In the genomic region with DNA sequence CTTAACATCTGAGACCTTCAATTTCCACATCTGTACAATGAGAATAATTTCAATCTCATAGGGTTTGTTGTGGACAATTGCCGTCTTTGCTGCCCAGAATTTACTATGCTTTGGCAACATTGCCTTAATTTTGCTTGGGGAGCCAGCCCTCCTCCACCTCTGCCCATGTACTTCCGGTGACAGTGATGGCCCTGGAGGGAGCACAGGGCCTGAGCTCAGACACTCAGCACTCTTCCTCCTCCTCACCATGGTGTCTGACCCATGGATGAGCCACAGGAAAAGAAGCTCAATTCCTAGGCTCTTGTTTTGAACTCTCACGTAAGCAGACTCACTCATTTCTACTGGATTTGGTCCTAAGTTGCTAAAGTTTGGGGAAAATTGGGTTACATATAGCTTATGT, we compare ENCODE assay signal across 12 cellular contexts. TPM values are rescaled to one million over a fixed set of nuclear protein-coding genes. Genes with fewer than 3 reads are reported as not detected.
A peak's percentile ranks its signal among the peaks of the same experiment; 100 is the strongest.
DNase-seq lines count a peak whose midpoint lies in the region; ATAC-seq and TF ChIP-seq lines count a peak whose summit lies in the region.
"Had no signal": no experiment of that assay in that cellular context is flagged by ENCODE, and none has a peak within 500 bp of the region (broad histone marks: within the 10 kb centered on the region; RNA-seq: fewer than 3 reads in every experiment).

No MANE protein-coding gene starts in this region.

- no peak overlapping the region for H3K4me2 ChIP-seq in mesendoderm (ENCODE audit: low read length)
- H3K4me2 ChIP-seq: BLaER1 treated with 17β-estradiol and CSF1 and Interleukin-3, amounts not matched to agents 10 nM and 100 nM had no signal

- H3K4me3 ChIP-seq in GM12865 (ENCODE audit: low read depth, low read length) (peak overlapping the region; percentile 50), mesendoderm (ENCODE audit: low read length) (no peak overlapping the region)
- H3K4me3 ChIP-seq: BLaER1 treated with 17β-estradiol and CSF1 and Interleukin-3, amounts not matched to agents 10 nM and 100 nM had no signal

- 0 out of 2 replicates have a peak overlapping the region, but pooled peaks have one; percentile 3 for H3K27ac ChIP-seq in 22Rv1
- no peak overlapping the region for H3K27ac ChIP-seq in mesendoderm (ENCODE audit: low read depth, low read length)
- H3K27ac ChIP-seq: BLaER1 treated with 17β-estradiol and CSF1 and Interleukin-3, amounts not matched to agents 10 nM and 100 nM had no signal

- no peaks in the 10 kb centered on the region for H3K79me2 ChIP-seq in mesendoderm (ENCODE audit: control insufficient read depth, insufficient read depth, low read length)

- no peaks in the 10 kb centered on the region for H3K36me3 Mint-ChIP-seq in activated naive CD8-positive, alpha-beta T cell treated with anti-CD3 and anti-CD28 coated beads for 36 hours
- no peaks in the 10 kb centered on the region for H3K36me3 Mint-ChIP-seq in activated T-cell treated with anti-CD3 and anti-CD28 coated beads, Interleukin-2, amount 50 U/mL, for 24 hours (ENCODE audit: low read depth)
- H3K36me3 Mint-ChIP-seq: CD4-positive, CD25-positive, alpha-beta regulatory T cell; CD8-positive, alpha-beta memory T cell had no signal

- DNase-seq in GM12865 (ENCODE audit: low read depth) (peak; percentile 51), mesendoderm (no peak), NCI-H526 (lab: John Stamatoyannopoulos, UW) (no peak)
- DNase-seq in activated naive CD8-positive, alpha-beta T cell treated with anti-CD3 and anti-CD28 coated beads for 36 hours, result no peak
- DNase-seq in activated T-cell treated with anti-CD3 and anti-CD28 coated beads, Interleukin-2, amount 50 U/mL, for 24 hours, result no peak
- DNase-seq: CD4-positive, CD25-positive, alpha-beta regulatory T cell; CD8-positive, alpha-beta memory T cell; H9 had no signal

- WGBS in mesendoderm (ENCODE audit: extremely low coverage, insufficient coverage, low lambda C conversion rate), result no CpG with 5 or more reads among the region's 3 CpGs

- H3K27me3 Mint-ChIP-seq in activated naive CD8-positive, alpha-beta T cell treated with anti-CD3 and anti-CD28 coated beads for 36 hours, result peaks cover 9% of the 10 kb centered on the region
- H3K27me3 Mint-ChIP-seq in activated T-cell treated with anti-CD3 and anti-CD28 coated beads, Interleukin-2, amount 50 U/mL, for 24 hours, result peaks cover 3% of the 10 kb centered on the region
- H3K27me3 Mint-ChIP-seq: CD4-positive, CD25-positive, alpha-beta regulatory T cell had no signal

- H2BK5ac ChIP-seq in mesendoderm (ENCODE audit: low read length), result no peak overlapping the region

- no peaks in the 10 kb centered on the region for H3K27me3 ChIP-seq in mesendoderm (ENCODE audit: insufficient read depth, low read length, poor library complexity)
- H3K27me3 ChIP-seq: BLaER1 treated with 17β-estradiol and CSF1 and Interleukin-3, amounts not matched to agents 10 nM and 100 nM had no signal

- H3K4me1 ChIP-seq in mesendoderm (ENCODE audit: control insufficient read depth, low read depth, low read length), result no peaks in the 10 kb centered on the region

- no peak overlapping the region for H2BK120ac ChIP-seq in mesendoderm (ENCODE audit: low read depth, low read length)

- no peak overlapping the region for H3K4ac ChIP-seq in mesendoderm (ENCODE audit: low read depth, low read length)

- no peak overlapping the region for H3K18ac ChIP-seq in mesendoderm (ENCODE audit: low read length)

- no peak for TF ChIP-seq CTCF in 22Rv1 (IDR thresholded peaks at IDR 0.05)
- no peak for TF ChIP-seq CTCF in GM12865 (IDR thresholded peaks at IDR 0.05; ENCODE audit: insufficient read depth, low read depth, low read length, missing control alignments)

- H3K4me3 Mint-ChIP-seq in activated naive CD8-positive, alpha-beta T cell treated with anti-CD3 and anti-CD28 coated beads for 36 hours, result no peak overlapping the region
- no peak overlapping the region for H3K4me3 Mint-ChIP-seq in activated T-cell treated with anti-CD3 and anti-CD28 coated beads, Interleukin-2, amount 50 U/mL, for 24 hours
- H3K4me3 Mint-ChIP-seq: B cell; CD4-positive, CD25-positive, alpha-beta regulatory T cell; CD8-positive, alpha-beta memory T cell; H9 had no signal

- no peak overlapping the region for H3K23ac ChIP-seq in mesendoderm (ENCODE audit: low read length)

- H3K4me1 Mint-ChIP-seq in activated naive CD8-positive, alpha-beta T cell treated with anti-CD3 and anti-CD28 coated beads for 36 hours, result peaks cover 31% of the 10 kb centered on the region
- peaks cover 27% of the 10 kb centered on the region for H3K4me1 Mint-ChIP-seq in activated T-cell treated with anti-CD3 and anti-CD28 coated beads, Interleukin-2, amount 50 U/mL, for 24 hours (ENCODE audit: low read depth)
- H3K4me1 Mint-ChIP-seq: B cell; CD4-positive, CD25-positive, alpha-beta regulatory T cell; CD8-positive, alpha-beta memory T cell had no signal

- H2AK5ac ChIP-seq in mesendoderm (ENCODE audit: low read length), result no peak overlapping the region

- H3K27ac Mint-ChIP-seq in activated naive CD8-positive, alpha-beta T cell treated with anti-CD3 and anti-CD28 coated beads for 36 hours, result peak overlapping the region; percentile 63
- no peak overlapping the region for H3K27ac Mint-ChIP-seq in activated T-cell treated with anti-CD3 and anti-CD28 coated beads, Interleukin-2, amount 50 U/mL, for 24 hours
- H3K27ac Mint-ChIP-seq: B cell; CD4-positive, CD25-positive, alpha-beta regulatory T cell; H9 had no signal

- H3K9ac ChIP-seq in mesendoderm (ENCODE audit: low read length), result no peak overlapping the region
- H3K9ac ChIP-seq: BLaER1 treated with 17β-estradiol and CSF1 and Interleukin-3, amounts not matched to agents 10 nM and 100 nM had no signal

- H3K9me3 Mint-ChIP-seq in activated naive CD8-positive, alpha-beta T cell treated with anti-CD3 and anti-CD28 coated beads for 36 hours, result peaks cover 5% of the 10 kb centered on the region
- no peaks in the 10 kb centered on the region for H3K9me3 Mint-ChIP-seq in activated T-cell treated with anti-CD3 and anti-CD28 coated beads, Interleukin-2, amount 50 U/mL, for 24 hours
- H3K9me3 Mint-ChIP-seq: CD4-positive, CD25-positive, alpha-beta regulatory T cell; CD8-positive, alpha-beta memory T cell; H9 had no signal

- H3K79me1 ChIP-seq in mesendoderm (ENCODE audit: low read length), result no peaks in the 10 kb centered on the region

- H4K5ac ChIP-seq in mesendoderm (ENCODE audit: low read length), result no peak overlapping the region

- H3K56ac ChIP-seq in mesendoderm (ENCODE audit: low read length), result peak overlapping the region; percentile 49

- H3K36me3 ChIP-seq in mesendoderm (ENCODE audit: control insufficient read depth, insufficient read depth, low read length), result no peaks in the 10 kb centered on the region
- H3K36me3 ChIP-seq: BLaER1 treated with 17β-estradiol and CSF1 and Interleukin-3, amounts not matched to agents 10 nM and 100 nM had no signal

- no peak for ATAC-seq in HG02973 (IDR thresholded peaks at IDR 0.05; ENCODE audit: unreplicated experiment)

- no peak overlapping the region for H4K8ac ChIP-seq in mesendoderm (ENCODE audit: low read depth, low read length)

- H2BK15ac ChIP-seq in mesendoderm (replicated peaks; ENCODE audit: low read depth), result no peak overlapping the region

RNA-seq across cellular contexts. Expression of a gene that starts 58.2 kb away (rescaled TPM):
- total RNA-seq in activated naive CD8-positive, alpha-beta T cell treated with anti-CD3 and anti-CD28 coated beads for 36 hours, result 1 to 10 TPM; 1.6 to 1.7 TPM
- polyA plus RNA-seq in mesendoderm (2013, experiment 1 of 2), result 1.3 TPM
- polyA plus RNA-seq in mesendoderm (2013, experiment 2 of 2), result 1.1 TPM
- polyA plus RNA-seq: CD8-positive, alpha-beta memory T cell had no signal
